7 cellular contexts compared by ENCODE assay signal in the genomic region with DNA sequence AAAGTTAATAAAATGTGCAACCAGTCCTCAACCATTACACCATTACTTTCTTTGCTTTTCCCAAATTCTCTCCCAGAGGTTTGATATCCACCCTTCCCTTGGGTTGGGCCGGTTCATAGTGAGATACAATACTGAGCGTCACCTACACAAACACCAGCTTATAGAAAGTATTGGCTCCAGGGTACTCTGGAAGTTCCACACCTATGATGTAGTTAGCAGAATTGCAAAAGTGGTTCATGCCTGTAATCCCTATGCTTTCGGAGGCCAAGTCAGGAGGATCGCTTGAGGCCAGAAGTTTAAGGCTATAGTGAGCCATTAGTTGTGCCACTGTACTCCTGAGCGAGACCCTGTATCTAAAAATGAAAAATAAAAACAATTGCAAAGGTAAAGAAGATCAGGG.
"Had no signal": no experiment of that assay in that cellular context is flagged by ENCODE, and none has a peak within 500 bp of the region (broad histone marks: within the 10 kb centered on the region; RNA-seq: fewer than 3 reads in every experiment).

No MANE protein-coding gene starts in this region.

- H3K4me2 ChIP-seq: KMS-11 had no signal

- ATAC-seq: K562 had no signal

- H3K27ac ChIP-seq: HL-60, KMS-11 had no signal

- H3K9ac ChIP-seq: KMS-11 had no signal

- DNase-seq: IMR-90, KBM-7, KG1 had no signal

- FAIRE-seq: HTR-8/SVneo, K562 had no signal

- H3K4me3 ChIP-seq: K562 had no signal
